In the genomic region with DNA sequence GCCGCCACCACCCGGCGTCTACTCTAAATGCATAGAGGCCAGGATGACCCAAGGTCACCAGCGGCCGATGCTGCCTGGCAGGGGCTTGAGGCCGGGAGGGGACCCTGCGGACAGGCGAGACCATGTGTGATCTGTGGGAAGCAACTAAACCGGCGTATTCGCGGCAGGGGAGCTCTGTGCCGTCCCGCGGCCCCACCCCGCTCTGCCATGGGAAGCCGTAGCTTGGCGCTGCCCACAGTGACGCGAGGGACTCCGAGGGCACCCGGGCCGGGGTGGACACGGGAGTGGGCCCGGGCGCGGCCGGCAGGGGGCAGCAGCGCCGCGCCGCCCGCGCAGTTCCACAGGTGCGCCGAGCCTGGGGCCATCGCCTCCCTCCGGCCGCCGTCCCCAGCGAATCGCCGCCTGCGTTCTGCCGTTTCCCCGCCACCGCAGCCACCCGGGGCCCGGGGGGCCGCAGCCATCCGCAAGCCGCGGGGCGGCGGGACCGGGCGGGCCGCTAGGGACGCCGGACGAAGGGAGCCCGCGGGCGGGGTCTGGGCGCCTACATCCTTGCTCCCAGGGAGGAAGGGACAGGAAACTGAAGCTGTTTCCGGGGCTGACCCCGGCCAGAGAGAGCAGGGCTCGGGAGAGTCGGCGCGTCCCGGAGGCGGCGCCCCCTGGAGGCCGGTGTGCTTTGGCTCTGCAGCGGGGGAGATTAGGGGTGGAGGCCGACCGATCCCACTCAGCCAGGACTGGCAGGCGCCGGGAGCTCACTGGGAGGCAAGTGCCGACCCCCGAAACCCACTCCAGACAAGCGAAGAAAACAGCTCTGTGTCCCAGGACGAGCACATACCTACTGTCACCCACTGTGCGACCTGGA, we compare ENCODE assay signal across 8 cellular contexts. TPM values are rescaled to one million over a fixed set of nuclear protein-coding genes. Genes with fewer than 3 reads are reported as not detected.
DNase-seq lines count a peak whose midpoint lies in the region; ATAC-seq and TF ChIP-seq lines count a peak whose summit lies in the region.

No MANE protein-coding gene starts in this region.

- H3K27me3 ChIP-seq in adrenal gland, result no peaks in the 10 kb centered on the region
- no peaks in the 10 kb centered on the region for H3K27me3 ChIP-seq in left ventricle myocardium inferior (ENCODE audit: low read depth)
- no peaks in the 10 kb centered on the region for H3K27me3 ChIP-seq in prostate gland (replicated peaks; ENCODE audit: insufficient read depth)

- no peaks in the 10 kb centered on the region for H3K36me3 ChIP-seq in adrenal gland (replicated peaks in 1 of 2)
- no peaks in the 10 kb centered on the region for H3K36me3 ChIP-seq in left ventricle myocardium inferior
- no peaks in the 10 kb centered on the region for H3K36me3 ChIP-seq in prostate gland

- H3K9me3 ChIP-seq in adrenal gland (replicated peaks in 1 of 3), result no peaks in the 10 kb centered on the region
- no peaks in the 10 kb centered on the region for H3K9me3 ChIP-seq in left ventricle myocardium inferior (replicated peaks)
- H3K9me3 ChIP-seq in prostate gland, result no peaks in the 10 kb centered on the region

- peak; percentile 79 for TF ChIP-seq CTCF in GM12873 (IDR thresholded peaks at IDR 0.05; ENCODE audit: insufficient read depth, low read depth, low read length, missing control alignments)
- TF ChIP-seq CTCF in adrenal gland (IDR thresholded peaks at IDR 0.05), result peak; percentile 75 to 95 (median 88)
- TF ChIP-seq CTCF in left ventricle myocardium inferior (IDR thresholded peaks at IDR 0.05; ENCODE audit: borderline replicate concordance), result peak; percentile 82
- peak; percentile 80 to 94 (median 90) for TF ChIP-seq CTCF in prostate gland (IDR thresholded peaks at IDR 0.05)

- intact Hi-C loops in adrenal gland (cut with DNase I), result loop anchor here in 1 of 2 donors (5.0 kb wide), 1 partner anchor 84 kb away; no protein-coding TSS in a partner anchor
- intact Hi-C loops in left ventricle myocardium inferior (cut with micrococcal nuclease), result no loop called here
- intact Hi-C loops in prostate gland (cut with DNase I), result loop anchor here (5.0 kb wide), 1 partner anchor 331 kb away; no protein-coding TSS in a partner anchor

- peak overlapping the region; percentile 77 to 98 (median 96) for H3K27ac ChIP-seq in adrenal gland
- H3K27ac ChIP-seq in left ventricle myocardium inferior (replicated peaks), result peak overlapping the region; percentile 99
- peak overlapping the region; percentile 89 to 95 for H3K27ac ChIP-seq in prostate gland

- 0 to 1% (median 0%) methylated on average over 5 to 85 of the region's 85 CpGs for WGBS in adrenal gland, 4 donors
- under 1% methylated on average over 52 of the region's 85 CpGs for WGBS in prostate gland

- H3K4me3 ChIP-seq in adrenal gland (peak overlapping the region in 3 of 4 donors; percentile 60 to 64 (median 64)), left ventricle myocardium inferior (peak overlapping the region; percentile 74), prostate gland (peak overlapping the region; percentile 66 to 86)

- TF ChIP-seq POLR2A in adrenal gland (IDR thresholded peaks at IDR 0.05) (peak; percentile 68 to 80), prostate gland (IDR thresholded peaks at IDR 0.05) (no peak)

- DNase-seq in NAMALWA (ENCODE audit: low spot score) (peak; percentile 86), SKM-1 (lab: John Stamatoyannopoulos, UW; ENCODE audit: unreplicated experiment) (peak; percentile 86), adrenal gland (peak; percentile 90 to 94 (median 92)), left ventricle myocardium inferior (peak; percentile 92), prostate gland (ENCODE audit: low spot score) (peak; percentile 86), ureter (ENCODE audit: low spot score) (peak; percentile 87)

- ATAC-seq in HG02588 (IDR thresholded peaks at IDR 0.05; ENCODE audit: unreplicated experiment), result peak; percentile 94

- H3K4me1 ChIP-seq in adrenal gland (replicated peaks in 1 of 2) (peaks cover 7 to 15% of the 10 kb centered on the region in 2 donors), left ventricle myocardium inferior (peaks cover 40% of the 10 kb centered on the region), prostate gland (replicated peaks) (no peaks in the 10 kb centered on the region)

RNA-seq across cellular contexts. Expression of a gene that starts 12.5 kb away (rescaled TPM):
- 10 to 100 TPM; 42.6 to 60.8 (median 48.4) TPM for total RNA-seq in adrenal gland
- 10 to 100 TPM; 21.9 to 26.5 (median 23.6) TPM for polyA plus RNA-seq in adrenal gland
- total RNA-seq in left ventricle myocardium inferior, result 52.6 TPM
- total RNA-seq in prostate gland, result 10 to 100 TPM; 38.7 to 51.6 TPM
- 30.2 TPM for total RNA-seq in ureter

RNA-seq across cellular contexts. Expression of a gene that starts 47.7 kb away (rescaled TPM):
- 10 to 100 TPM; 11.2 to 58.2 (median 19.7) TPM for total RNA-seq in adrenal gland
- polyA plus RNA-seq in adrenal gland, result 10 to 100 TPM; 10.7 to 25.6 (median 13.2) TPM
- 38.0 TPM for total RNA-seq in left ventricle myocardium inferior
- 10 to 100 TPM; 11.8 to 42.9 TPM for total RNA-seq in prostate gland
- 22.9 TPM for total RNA-seq in ureter

RNA-seq across cellular contexts. Expression of a gene that starts 50.4 kb away (rescaled TPM):
- total RNA-seq in adrenal gland (1 to 10 TPM in 6 of 8 donors, under 1 TPM in 2; 0.60 to 2.3 (median 1.4) TPM), left ventricle myocardium inferior (1.5 TPM), prostate gland (10 to 100 TPM in 1 of 2 donors, 1 to 10 TPM in 1; 7.6 to 15.5 TPM), ureter (0.18 TPM)
- under 1 TPM; 0.24 to 0.79 (median 0.30) TPM for polyA plus RNA-seq in adrenal gland

Comparison
In these comparisons a context has a peak if more than half of its experiments do, and no peak if none do; other contexts are left out.
1. Peak in every context shown above with its lines: DNase-seq, ATAC-seq, H3K4me3 ChIP-seq and H3K27ac ChIP-seq.